ENCODE assay signal across 11 cellular contexts in the genomic region with DNA sequence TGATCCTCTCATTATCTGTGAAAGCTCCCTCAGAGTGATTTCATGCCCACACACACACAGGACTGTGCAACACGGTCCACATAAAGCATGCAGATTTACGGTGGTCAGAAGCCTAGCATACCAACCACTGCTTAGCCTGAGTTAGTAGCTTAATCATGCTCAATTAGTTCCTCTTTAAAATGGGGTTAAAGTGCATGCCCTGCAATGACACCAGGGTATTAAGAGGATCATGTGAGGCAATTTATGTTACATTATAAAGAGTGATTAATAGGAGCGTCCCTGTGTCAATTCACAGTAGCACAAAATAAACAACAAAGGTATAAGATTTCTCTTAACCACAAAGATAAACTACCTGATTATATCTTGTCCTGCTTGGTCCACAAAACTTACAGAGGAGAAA.
"Had no signal": no experiment of that assay in that cellular context is flagged by ENCODE, and none has a peak within 500 bp of the region (broad histone marks: within the 10 kb centered on the region; RNA-seq: fewer than 3 reads in every experiment).

No MANE protein-coding gene starts in this region.

- H3K27me3 ChIP-seq: esophagus muscularis mucosa, upper lobe of left lung had no signal

- H3K9me3 ChIP-seq: esophagus muscularis mucosa, mucosa of descending colon, upper lobe of left lung had no signal

- ATAC-seq: left colon, mucosa of descending colon, natural killer cell had no signal

- H3K4me1 ChIP-seq: esophagus muscularis mucosa, upper lobe of left lung had no signal

- DNase-seq: activated CD4-positive, alpha-beta memory T cell treated with anti-CD3 and anti-CD28 coated beads for 36 hours; activated CD4-positive, alpha-beta T cell treated with anti-CD3 and anti-CD28 coated beads for 1 hour; activated naive CD4-positive, alpha-beta T cell; foreskin fibroblast; left colon; mucosa of descending colon; natural killer cell; stimulated activated CD4-positive, alpha-beta T cell treated with anti-CD3 and anti-CD28 coated beads, Interleukin-4, amount 100 ng/mL, for 1 hour; stimulated activated CD8-positive, alpha-beta memory T cell treated with anti-CD3 and anti-CD28 coated beads, Interleukin-4, amount 100 ng/mL, for 48 hours; upper lobe of left lung had no signal

- H3K36me3 ChIP-seq: upper lobe of left lung had no signal

- H3K4me3 ChIP-seq: esophagus muscularis mucosa, mucosa of descending colon, upper lobe of left lung had no signal

- H3K27ac ChIP-seq: esophagus muscularis mucosa, upper lobe of left lung had no signal
